Comparison of ENCODE assay signal across 8 cellular contexts in genomic region chr12:54853933-54854538, GRCh38. TPM values are rescaled to one million over a fixed set of nuclear protein-coding genes. Genes with fewer than 3 reads are reported as not detected.
A peak's percentile ranks its signal among the peaks of the same experiment; 100 is the strongest.
DNase-seq lines count a peak whose midpoint lies in the region; ATAC-seq and TF ChIP-seq lines count a peak whose summit lies in the region.

TSS of gene MUCL1 (plus strand) at chr12:54854516. CDS start at chr12:54854583, 67 bp downstream.

- H3K27me3 Mint-ChIP-seq in Calu3 (ENCODE audit: unreplicated experiment) (peaks cover 71% of the 10 kb centered on the region), neural crest cell (ENCODE audit: low read depth) (peaks cover 6% of the 10 kb centered on the region)
- H3K27me3 Mint-ChIP-seq in activated CD8-positive, alpha-beta T cell treated with anti-CD3 and anti-CD28 coated beads, Interleukin-2, amount 10 ng/mL, durations not matched to agents 7 days and 5 days (ENCODE audit: low read depth): no peaks in the 10 kb centered on the region

- H3K9me3 Mint-ChIP-seq in Calu3 (ENCODE audit: low read depth, unreplicated experiment) (no peaks in the 10 kb centered on the region), neural crest cell (no peaks in the 10 kb centered on the region)
- H3K9me3 Mint-ChIP-seq in activated CD8-positive, alpha-beta T cell treated with anti-CD3 and anti-CD28 coated beads, Interleukin-2, amount 10 ng/mL, durations not matched to agents 7 days and 5 days (ENCODE audit: insufficient read depth): no peaks in the 10 kb centered on the region

- H3K27me3 ChIP-seq in HL-60 (ENCODE audit: insufficient read depth, poor library complexity, severe bottlenecking): no peaks in the 10 kb centered on the region
- no peaks in the 10 kb centered on the region for H3K27me3 ChIP-seq in thoracic aorta (replicated peaks; ENCODE audit: insufficient read depth)

- peak; percentile 96 for ATAC-seq in GM21360 (IDR thresholded peaks at IDR 0.05; ENCODE audit: unreplicated experiment)
- ATAC-seq in activated CD8-positive, alpha-beta T cell treated with anti-CD3 and anti-CD28 coated beads, Interleukin-2, amount 10 ng/mL, durations not matched to agents 7 days and 5 days: peak; percentile 99
- ATAC-seq in thoracic aorta (ENCODE audit: insufficient number of reproducible peaks, low FRiP score, low read depth): no peak

- intact Hi-C loops in Calu3 (cut with micrococcal nuclease; ENCODE audit: unreplicated experiment): loop anchor here (1.0 to 5.0 kb wide), 4 partner anchors 81 to 218 kb away; no protein-coding TSS in a partner anchor

- H3K27ac Mint-ChIP-seq in Calu3 (ENCODE audit: unreplicated experiment) (no peak within 1 kb of the TSS), neural crest cell (ENCODE audit: unreplicated experiment) (no peak within 1 kb of the TSS)
- H3K27ac Mint-ChIP-seq in activated CD8-positive, alpha-beta T cell treated with anti-CD3 and anti-CD28 coated beads, Interleukin-2, amount 10 ng/mL, durations not matched to agents 7 days and 5 days: no peak within 1 kb of the TSS

- TF ChIP-seq CTCF in Calu3 (IDR thresholded peaks at IDR 0.05; ENCODE audit: unreplicated experiment): peak; percentile 82
- TF ChIP-seq CTCF in HL-60 (IDR thresholded peaks at IDR 0.05; ENCODE audit: insufficient read depth, low read length): peak; percentile 76
- peak; percentile 97 for TF ChIP-seq CTCF in epithelial cell of esophagus (IDR thresholded peaks at IDR 0.05; ENCODE audit: insufficient read depth, low read depth, low read length, missing control alignments)
- peak; percentile 78 for TF ChIP-seq CTCF in neural crest cell (conservative IDR thresholded peaks at IDR 0.05)
- TF ChIP-seq CTCF in thoracic aorta (IDR thresholded peaks at IDR 0.05): peak; percentile 30

- CTCF ChIA-PET in Calu3 (lab: Charles Lee): interaction anchor here (1.0 kb wide), 1 partner anchor 103 kb away, joined by 3 read pairs; no protein-coding TSS in a partner anchor
- CTCF ChIA-PET in activated CD8-positive, alpha-beta T cell treated with anti-CD3 and anti-CD28 coated beads, Interleukin-2, amount 10 ng/mL, durations not matched to agents 7 days and 5 days (lab: Charles Lee): interaction anchor here (0.7 to 5.5 kb wide), 22 partner anchors 9 to 217 kb away, joined by 3 to 63 read pairs (median 4); no protein-coding TSS in a partner anchor

- POLR2A ChIA-PET in activated CD8-positive, alpha-beta T cell treated with anti-CD3 and anti-CD28 coated beads, Interleukin-2, amount 10 ng/mL, durations not matched to agents 7 days and 5 days (lab: Charles Lee): interaction anchor here (0.8 kb wide), 1 partner anchor 81 kb away, joined by 4 read pairs; no protein-coding TSS in a partner anchor

- H3K36me3 ChIP-seq in thoracic aorta: no peaks in the 10 kb centered on the region

- no peak within 1 kb of the TSS for H3K4me3 ChIP-seq in HL-60 (replicated peaks; ENCODE audit: insufficient read depth, low read length)
- no peak within 1 kb of the TSS for H3K4me3 ChIP-seq in epithelial cell of esophagus (ENCODE audit: low read length)
- no peak within 1 kb of the TSS for H3K4me3 ChIP-seq in thoracic aorta

- no peaks in the 10 kb centered on the region for H3K4me1 ChIP-seq in thoracic aorta (ENCODE audit: control insufficient read depth in 1 of 2, low read depth in 2 of 2)

- no TSS peak for BruUV-seq in Calu3 (replicated peaks; lab: Mats Ljungman, UMichigan)

- H3K9me3 ChIP-seq in thoracic aorta: no peaks in the 10 kb centered on the region

- no peaks in the 10 kb centered on the region for H3K36me3 Mint-ChIP-seq in Calu3 (ENCODE audit: insufficient read depth, unreplicated experiment)
- H3K36me3 Mint-ChIP-seq in activated CD8-positive, alpha-beta T cell treated with anti-CD3 and anti-CD28 coated beads, Interleukin-2, amount 10 ng/mL, durations not matched to agents 7 days and 5 days (ENCODE audit: low read depth): no peaks in the 10 kb centered on the region
- H3K36me3 Mint-ChIP-seq in neural crest cell (ENCODE audit: low read depth): no peaks in the 10 kb centered on the region

- H3K4me1 Mint-ChIP-seq in Calu3 (ENCODE audit: low read depth, unreplicated experiment) (no peaks in the 10 kb centered on the region), neural crest cell (peaks cover 3% of the 10 kb centered on the region)
- peaks cover 13% of the 10 kb centered on the region for H3K4me1 Mint-ChIP-seq in activated CD8-positive, alpha-beta T cell treated with anti-CD3 and anti-CD28 coated beads, Interleukin-2, amount 10 ng/mL, durations not matched to agents 7 days and 5 days (ENCODE audit: low read depth)

- no peak within 1 kb of the TSS for H3K27ac ChIP-seq in HL-60 (replicated peaks)
- no peak within 1 kb of the TSS for H3K27ac ChIP-seq in thoracic aorta

- H3K4me3 Mint-ChIP-seq in Calu3 (ENCODE audit: low read depth, unreplicated experiment): no peak within 1 kb of the TSS
- no peak within 1 kb of the TSS for H3K4me3 Mint-ChIP-seq in activated CD8-positive, alpha-beta T cell treated with anti-CD3 and anti-CD28 coated beads, Interleukin-2, amount 10 ng/mL, durations not matched to agents 7 days and 5 days
- H3K4me3 Mint-ChIP-seq in neural crest cell: no peak within 1 kb of the TSS

- DNase-seq in Calu3: peak; percentile 83
- peak; percentile 48 to 73 for DNase-seq in HL-60 (ENCODE audit: low read depth in 1 of 2, low spot score in 1 of 2)
- peak; percentile 88 for DNase-seq in NCI-H82 (lab: John Stamatoyannopoulos, UW)
- peak; percentile 87 for DNase-seq in activated CD8-positive, alpha-beta T cell treated with anti-CD3 and anti-CD28 coated beads, Interleukin-2, amount 10 ng/mL, durations not matched to agents 7 days and 5 days
- peak; percentile 80 for DNase-seq in epithelial cell of esophagus (ENCODE audit: low read depth)
- peak; percentile 65 for DNase-seq in neural crest cell (ENCODE audit: low read depth, low spot score)
- no peak for DNase-seq in thoracic aorta (ENCODE audit: low spot score)

RNA-seq across cellular contexts. Expression of gene MUCL1, which starts in this region (rescaled TPM):
- not detected in 2 replicates for total RNA-seq in Calu3 (2022)
- not detected for total RNA-seq in activated CD8-positive, alpha-beta T cell treated with anti-CD3 and anti-CD28 coated beads, Interleukin-2, amount 10 ng/mL, durations not matched to agents 7 days and 5 days
- not detected in 2 replicates for total RNA-seq in neural crest cell
- total RNA-seq in thoracic aorta: not detected

Comparison
In these comparisons a context has a peak if more than half of its experiments do, and no peak if none do; other contexts are left out.
1. Peak in DNase-seq in Calu3; RNA of the gene not detected or under 1 TPM.
2. Peak in DNase-seq and ATAC-seq in activated CD8-positive, alpha-beta T cell treated with anti-CD3 and anti-CD28 coated beads, Interleukin-2, amount 10 ng/mL, durations not matched to agents 7 days and 5 days; RNA of the gene not detected or under 1 TPM.
3. Peak in DNase-seq in neural crest cell; RNA of the gene not detected or under 1 TPM.
4. CTCF ChIP-seq: peak in every context shown above with its lines; median percentile 97 in epithelial cell of esophagus; 82 in Calu3; 78 in neural crest cell; 76 in HL-60; 30 in thoracic aorta.